Comparison of ENCODE assay signal across 18 cellular contexts in the genomic region with DNA sequence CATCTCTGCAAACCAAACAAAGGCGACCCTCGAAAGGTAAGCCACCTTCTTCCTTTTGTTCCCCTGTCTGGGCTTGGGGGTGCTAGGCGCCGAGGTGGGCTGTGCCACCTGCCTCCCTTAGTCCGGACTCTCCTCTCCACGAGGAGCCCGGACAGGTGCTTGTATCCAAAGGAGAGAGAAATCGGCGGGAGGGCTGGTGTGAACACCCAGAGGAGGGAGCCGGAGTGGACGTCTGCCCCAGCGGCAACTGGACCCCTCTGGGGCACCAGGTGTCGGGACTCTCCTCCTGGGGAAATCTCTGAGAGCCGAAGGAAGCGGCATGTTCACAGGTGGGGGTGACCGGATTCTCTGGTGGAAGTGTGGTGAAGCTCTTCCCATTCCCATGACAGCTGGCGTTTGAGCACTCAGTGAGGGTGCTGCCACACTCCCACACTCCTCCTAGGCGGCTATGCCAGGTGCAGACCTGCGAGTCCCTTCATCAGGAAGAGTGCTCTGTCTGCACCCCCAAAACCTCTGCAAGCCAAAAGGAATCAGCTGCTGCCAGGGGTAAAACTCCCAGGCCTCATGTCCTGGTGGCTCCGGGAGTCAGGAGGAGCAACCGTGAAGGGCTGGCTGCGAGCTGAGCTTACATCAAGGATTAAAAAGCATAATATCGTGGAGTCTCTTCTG. TPM values are rescaled to one million over a fixed set of nuclear protein-coding genes. Genes with fewer than 3 reads are reported as not detected.
A peak's percentile ranks its signal among the peaks of the same experiment; 100 is the strongest.
DNase-seq lines count a peak whose midpoint lies in the region; ATAC-seq and TF ChIP-seq lines count a peak whose summit lies in the region.
"Had no signal": no experiment of that assay in that cellular context is flagged by ENCODE, and none has a peak within 500 bp of the region (broad histone marks: within the 10 kb centered on the region; RNA-seq: fewer than 3 reads in every experiment).

No MANE protein-coding gene starts in this region.

- H3K4me3 Mint-ChIP-seq in chondrocyte (ENCODE audit: unreplicated experiment) (peak overlapping the region; percentile 65), mesothelial cell of epicardium (peak overlapping the region; percentile 59)
- no peak overlapping the region for H3K4me3 Mint-ChIP-seq in CD8-positive, alpha-beta T cell
- no peak overlapping the region for H3K4me3 Mint-ChIP-seq in activated T-cell treated with anti-CD3 and anti-CD28 coated beads, Interleukin-2, amount 50 U/mL, for 72 hours
- no peak overlapping the region for H3K4me3 Mint-ChIP-seq in effector memory CD8-positive, alpha-beta T cell
- H3K4me3 Mint-ChIP-seq: activated naive CD4-positive, alpha-beta T cell treated with anti-CD3 and anti-CD28 coated beads, Interleukin-2, amount 10 ng/mL, durations not matched to agents 7 days and 5 days; natural killer cell treated with Interleukin-12 subunit alpha and Interleukin-12 subunit beta and Interleukin-15 and Interleukin-18, amount 100 ng/mL, for 72 hours; T-helper 2 cell treated with Interferon-gamma antibody and Interleukin-4, amounts not matched to agents 5 μg/mL and 100 μg/mL, for 36 hours had no signal

- POLR2A ChIA-PET in CD8-positive, alpha-beta T cell (lab: Charles Lee): no interaction called here

- H3K27me3 Mint-ChIP-seq in chondrocyte (ENCODE audit: low read depth) (peaks cover 2% of the 10 kb centered on the region), mesothelial cell of epicardium (ENCODE audit: low read depth) (peaks cover 60% of the 10 kb centered on the region)
- H3K27me3 Mint-ChIP-seq in CD8-positive, alpha-beta T cell (ENCODE audit: low read depth): peaks cover 41% of the 10 kb centered on the region
- peaks cover 51% of the 10 kb centered on the region for H3K27me3 Mint-ChIP-seq in activated T-cell treated with anti-CD3 and anti-CD28 coated beads, Interleukin-2, amount 50 U/mL, for 72 hours (ENCODE audit: low read depth)
- H3K27me3 Mint-ChIP-seq in effector memory CD8-positive, alpha-beta T cell: peaks cover 54 to 65% of the 10 kb centered on the region in 2 donors

- WGBS in transverse colon (ENCODE audit: low coverage in 1 of 2), 2 donors: 86% methylated on average over 23 of the region's 23 CpGs; no CpG with 5 or more reads in 1 of the 2 donors

- no peaks in the 10 kb centered on the region for H3K9me3 ChIP-seq in left ventricle myocardium inferior (replicated peaks)
- H3K9me3 ChIP-seq in CD8-positive, alpha-beta T cell (ENCODE audit: low read length): no peaks in the 10 kb centered on the region
- H3K9me3 ChIP-seq in transverse colon: no peaks in the 10 kb centered on the region
- H3K9me3 ChIP-seq: vagina had no signal

- intact Hi-C loops in left ventricle myocardium inferior (cut with micrococcal nuclease) (no loop called here), Right ventricle myocardium superior (cut with DNase I) (no loop called here), transverse colon (cut with DNase I; ENCODE audit: low total_unique reads) (no loop called here)
- intact Hi-C loops in CD8-positive, alpha-beta T cell (cut with DNase I, micrococcal nuclease): no loop called here

- no peak for TF ChIP-seq POLR2A in transverse colon (IDR thresholded peaks at IDR 0.05)

- no peak for TF ChIP-seq EP300 in transverse colon (IDR thresholded peaks at IDR 0.05; ENCODE audit: low read depth)

- no peak for ATAC-seq in Right ventricle myocardium superior (ENCODE audit: poor library complexity)
- ATAC-seq in CD8-positive, alpha-beta T cell: no peak
- no peak for ATAC-seq in activated T-cell treated with anti-CD3 and anti-CD28 coated beads, Interleukin-2, amount 50 U/mL, for 72 hours (replicated peaks in 1 of 2)
- ATAC-seq in effector memory CD8-positive, alpha-beta T cell (replicated peaks): no peak

- H3K27ac Mint-ChIP-seq in chondrocyte (ENCODE audit: unreplicated experiment): peak overlapping the region; percentile 22
- no peak overlapping the region for H3K27ac Mint-ChIP-seq in mesothelial cell of epicardium
- H3K27ac Mint-ChIP-seq in CD8-positive, alpha-beta T cell: no peak overlapping the region
- H3K27ac Mint-ChIP-seq in activated T-cell treated with anti-CD3 and anti-CD28 coated beads, Interleukin-2, amount 50 U/mL, for 72 hours: no peak overlapping the region
- H3K27ac Mint-ChIP-seq in effector memory CD8-positive, alpha-beta T cell: no peak overlapping the region
- H3K27ac Mint-ChIP-seq: activated naive CD4-positive, alpha-beta T cell treated with anti-CD3 and anti-CD28 coated beads, Interleukin-2, amount 10 ng/mL, durations not matched to agents 7 days and 5 days; natural killer cell treated with Interleukin-12 subunit alpha and Interleukin-12 subunit beta and Interleukin-15 and Interleukin-18, amount 100 ng/mL, for 72 hours; T-helper 2 cell treated with Interferon-gamma antibody and Interleukin-4, amounts not matched to agents 5 μg/mL and 100 μg/mL, for 36 hours had no signal

- H3K36me3 ChIP-seq in left ventricle myocardium inferior (no peaks in the 10 kb centered on the region), transverse colon (no peaks in the 10 kb centered on the region)
- no peaks in the 10 kb centered on the region for H3K36me3 ChIP-seq in CD8-positive, alpha-beta T cell (ENCODE audit: insufficient read depth, low read length)
- H3K36me3 ChIP-seq: stomach, vagina had no signal

- DNase-seq in left ventricle myocardium inferior (no peak), Right ventricle myocardium superior (no peak), chondrocyte (ENCODE audit: low spot score) (no peak), mesothelial cell of epicardium (ENCODE audit: low spot score in 2 of 2, unreplicated experiment in 2 of 2) (no peak), transverse colon (no peak)
- no peak for DNase-seq in CD8-positive, alpha-beta T cell
- no peak for DNase-seq in activated T-cell treated with anti-CD3 and anti-CD28 coated beads, Interleukin-2, amount 50 U/mL, for 72 hours
- DNase-seq in effector memory CD8-positive, alpha-beta T cell: no peak
- DNase-seq: activated naive CD4-positive, alpha-beta T cell treated with anti-CD3 and anti-CD28 coated beads, Interleukin-2, amount 10 ng/mL, durations not matched to agents 7 days and 5 days; effector CD4-positive, alpha-beta T cell; NCI-H226; SHP77; stomach had no signal

- H3K4me1 Mint-ChIP-seq in chondrocyte (ENCODE audit: low read depth): peaks cover 50% of the 10 kb centered on the region
- peaks cover 20% of the 10 kb centered on the region for H3K4me1 Mint-ChIP-seq in mesothelial cell of epicardium
- H3K4me1 Mint-ChIP-seq in CD8-positive, alpha-beta T cell (ENCODE audit: low read depth): peaks cover 2% of the 10 kb centered on the region
- no peaks in the 10 kb centered on the region for H3K4me1 Mint-ChIP-seq in activated T-cell treated with anti-CD3 and anti-CD28 coated beads, Interleukin-2, amount 50 U/mL, for 72 hours (ENCODE audit: low read depth)
- H3K4me1 Mint-ChIP-seq in effector memory CD8-positive, alpha-beta T cell (ENCODE audit: low read depth in 2 of 2): no peaks in the 10 kb centered on the region
- H3K4me1 Mint-ChIP-seq: activated naive CD4-positive, alpha-beta T cell treated with anti-CD3 and anti-CD28 coated beads, Interleukin-2, amount 10 ng/mL, durations not matched to agents 7 days and 5 days had no signal

- peak overlapping the region; percentile 60 for H3K4me3 ChIP-seq in left ventricle myocardium inferior
- H3K4me3 ChIP-seq in CD8-positive, alpha-beta T cell (ENCODE audit: low read depth, low read length): no peak overlapping the region
- H3K4me3 ChIP-seq in transverse colon: no peak overlapping the region
- H3K4me3 ChIP-seq: lung had no signal

- TF ChIP-seq CTCF in left ventricle myocardium inferior (IDR thresholded peaks at IDR 0.05; ENCODE audit: borderline replicate concordance): no peak
- no peak for TF ChIP-seq CTCF in chondrocyte (IDR thresholded peaks at IDR 0.05)
- no peak for TF ChIP-seq CTCF in mesothelial cell of epicardium (IDR thresholded peaks at IDR 0.05; ENCODE audit: unreplicated experiment)
- no peak for TF ChIP-seq CTCF in CD8-positive, alpha-beta T cell (IDR thresholded peaks at IDR 0.05)
- TF ChIP-seq CTCF in transverse colon (IDR thresholded peaks at IDR 0.05): no peak

- peaks cover 80% of the 10 kb centered on the region for H3K27me3 ChIP-seq in left ventricle myocardium inferior (ENCODE audit: low read depth)
- peaks cover 5% of the 10 kb centered on the region for H3K27me3 ChIP-seq in CD8-positive, alpha-beta T cell (ENCODE audit: insufficient read depth, low read length)
- peaks cover 27% of the 10 kb centered on the region for H3K27me3 ChIP-seq in transverse colon
- H3K27me3 ChIP-seq: vagina had no signal

- in situ Hi-C loops in transverse colon (cut with MboI; ENCODE audit: low pct_ligation_motif_present in 1 of 4, low pct_unique_long_range_greater_than_20kb in 1 of 4, low sequenced_read_pairs in 3 of 4): no loop called here

- H3K27ac ChIP-seq in left ventricle myocardium inferior (replicated peaks) (no peak overlapping the region), transverse colon (no peak overlapping the region)
- no peak overlapping the region for H3K27ac ChIP-seq in CD8-positive, alpha-beta T cell (ENCODE audit: low read depth, low read length)
- H3K27ac ChIP-seq: vagina had no signal

- H3K9me3 Mint-ChIP-seq in chondrocyte (ENCODE audit: low read depth) (no peaks in the 10 kb centered on the region), mesothelial cell of epicardium (no peaks in the 10 kb centered on the region)
- H3K9me3 Mint-ChIP-seq in CD8-positive, alpha-beta T cell: no peaks in the 10 kb centered on the region
- H3K9me3 Mint-ChIP-seq in activated T-cell treated with anti-CD3 and anti-CD28 coated beads, Interleukin-2, amount 50 U/mL, for 72 hours: no peaks in the 10 kb centered on the region
- no peaks in the 10 kb centered on the region for H3K9me3 Mint-ChIP-seq in effector memory CD8-positive, alpha-beta T cell
- H3K9me3 Mint-ChIP-seq: activated naive CD4-positive, alpha-beta T cell treated with anti-CD3 and anti-CD28 coated beads, Interleukin-2, amount 10 ng/mL, durations not matched to agents 7 days and 5 days; natural killer cell treated with Interleukin-12 subunit alpha and Interleukin-12 subunit beta and Interleukin-15 and Interleukin-18, amount 100 ng/mL, for 72 hours; T-helper 2 cell treated with Interferon-gamma antibody and Interleukin-4, amounts not matched to agents 5 μg/mL and 100 μg/mL, for 36 hours had no signal

- CTCF ChIA-PET in CD8-positive, alpha-beta T cell (lab: Charles Lee): no interaction called here

- H3K36me3 Mint-ChIP-seq in chondrocyte (ENCODE audit: low read depth) (no peaks in the 10 kb centered on the region), mesothelial cell of epicardium (no peaks in the 10 kb centered on the region)
- no peaks in the 10 kb centered on the region for H3K36me3 Mint-ChIP-seq in CD8-positive, alpha-beta T cell
- peaks cover 0 to 2% of the 10 kb centered on the region in 2 donors for H3K36me3 Mint-ChIP-seq in activated T-cell treated with anti-CD3 and anti-CD28 coated beads, Interleukin-2, amount 50 U/mL, for 72 hours (ENCODE audit: insufficient read depth in 2 of 2)
- H3K36me3 Mint-ChIP-seq in effector memory CD8-positive, alpha-beta T cell (ENCODE audit: insufficient read depth): no peaks in the 10 kb centered on the region
- H3K36me3 Mint-ChIP-seq: activated naive CD4-positive, alpha-beta T cell treated with anti-CD3 and anti-CD28 coated beads, Interleukin-2, amount 10 ng/mL, durations not matched to agents 7 days and 5 days; natural killer cell treated with Interleukin-12 subunit alpha and Interleukin-12 subunit beta and Interleukin-15 and Interleukin-18, amount 100 ng/mL, for 72 hours had no signal

- peaks cover 7% of the 10 kb centered on the region for H3K4me1 ChIP-seq in left ventricle myocardium inferior
- H3K4me1 ChIP-seq in CD8-positive, alpha-beta T cell (ENCODE audit: insufficient read depth, low read length): no peaks in the 10 kb centered on the region
- peaks cover 0 to 4% (median 0%) of the 10 kb centered on the region in 4 donors for H3K4me1 ChIP-seq in transverse colon

RNA-seq across cellular contexts. Expression of gene KCNIP1, which starts 0.9 kb away (rescaled TPM):
- 0.16 TPM for total RNA-seq in left ventricle myocardium inferior
- not detected for total RNA-seq in Right ventricle myocardium superior
- total RNA-seq in chondrocyte: 7.7 to 12.0 TPM (median 8.7 TPM) in 3 replicates
- 1.3 to 2.3 TPM (median 1.5 TPM) in 3 replicates for total RNA-seq in mesothelial cell of epicardium
- not detected for total RNA-seq in CD8-positive, alpha-beta T cell
- total RNA-seq in activated T-cell treated with anti-CD3 and anti-CD28 coated beads, Interleukin-2, amount 50 U/mL, for 72 hours: not detected
- 1 to 10 TPM in 2 of 4 donors, not detected in 2; 1.2 to 2.7 TPM for total RNA-seq in transverse colon
- total RNA-seq: natural killer cell treated with Interleukin-12 subunit alpha and Interleukin-12 subunit beta and Interleukin-15 and Interleukin-18, amount 100 ng/mL, for 72 hours; right cardiac atrium; vagina had no signal

Comparison
In these comparisons a context has a peak if more than half of its experiments do, and no peak if none do; other contexts are left out.
1. H3K4me3 Mint-ChIP-seq: peak in chondrocyte (single experiment) and mesothelial cell of epicardium (single experiment); none in CD8-positive, alpha-beta T cell (single experiment), activated T-cell treated with anti-CD3 and anti-CD28 coated beads, Interleukin-2, amount 50 U/mL, for 72 hours (0 of 2) and effector memory CD8-positive, alpha-beta T cell (0 of 2).